In the genomic region with DNA sequence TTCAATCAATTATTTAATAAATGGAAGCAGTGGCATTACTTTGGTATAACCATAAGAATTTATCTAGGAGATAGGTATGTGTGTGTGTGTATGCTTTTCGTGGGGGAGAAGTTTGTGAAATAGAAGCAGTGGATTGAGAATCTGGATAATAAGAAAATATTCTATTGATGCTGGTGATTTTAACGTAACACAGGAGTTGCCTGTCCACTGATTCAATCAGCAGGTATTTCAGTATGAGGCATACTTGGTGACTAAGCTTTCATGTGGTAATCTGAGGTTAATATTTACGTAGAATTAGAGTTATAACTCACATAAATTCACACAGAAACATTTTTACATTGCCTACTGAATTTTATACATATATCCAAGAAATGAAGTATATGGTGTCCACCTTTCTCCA, we compare ENCODE assay signal across 20 cellular contexts.
DNase-seq lines count a peak whose midpoint lies in the region; FAIRE-seq and TF ChIP-seq lines count a peak whose summit lies in the region.
"Had no signal": no experiment of that assay in that cellular context is flagged by ENCODE, and none has a peak within 500 bp of the region (broad histone marks: within the 10 kb centered on the region; RNA-seq: fewer than 3 reads in every experiment).

No MANE protein-coding gene starts in this region.

- H3K4me3 ChIP-seq in bronchial epithelial cell (ENCODE audit: low read depth, low read length) = no peak overlapping the region
- no peak overlapping the region for H3K4me3 ChIP-seq in CD4-positive, alpha-beta memory T cell (ENCODE audit: low read length in 2 of 2)
- H3K4me3 ChIP-seq: HAP-1, K562, SK-N-MC had no signal

- H3K36me3 Mint-ChIP-seq in CD4-positive, alpha-beta memory T cell = no peaks in the 10 kb centered on the region
- H3K36me3 Mint-ChIP-seq: CD14-positive monocyte had no signal

- H3K27me3 ChIP-seq in bronchial epithelial cell (ENCODE audit: control insufficient read depth, insufficient read depth, low read length) = no peaks in the 10 kb centered on the region
- H3K27me3 ChIP-seq in CD4-positive, alpha-beta memory T cell (ENCODE audit: insufficient read depth, low read length) = no peaks in the 10 kb centered on the region

- CTCF ChIA-PET in CD4-positive, alpha-beta memory T cell (lab: Charles Lee; ENCODE audit: partially characterized antibody) = no interaction called here

- no peaks in the 10 kb centered on the region for H3K4me1 Mint-ChIP-seq in CD4-positive, alpha-beta memory T cell
- H3K4me1 Mint-ChIP-seq: CD14-positive monocyte had no signal

- POLR2A ChIA-PET in CD4-positive, alpha-beta memory T cell (lab: Charles Lee; ENCODE audit: partially characterized antibody) = no interaction called here

- no peaks in the 10 kb centered on the region for H3K4me1 ChIP-seq in CD4-positive, alpha-beta memory T cell (ENCODE audit: insufficient read depth, low read length)
- H3K4me1 ChIP-seq: Caco-2, HAP-1 had no signal

- peaks cover 0 to 6% of the 10 kb centered on the region in 2 donors for H3K9me3 ChIP-seq in CD4-positive, alpha-beta memory T cell (ENCODE audit: control insufficient read depth in 1 of 2, low read length in 2 of 2)
- H3K9me3 ChIP-seq: Caco-2, HAP-1 had no signal

- peaks cover 2 to 18% (median 8%) of the 10 kb centered on the region in 8 donors for H3K9me3 Mint-ChIP-seq in CD4-positive, alpha-beta memory T cell

- in situ Hi-C loops in ACHN (cut with HindIII; ENCODE audit: low pct_ligation_motif_present, low pct_unique_long_range_greater_than_20kb, low sequenced_read_pairs) = no loop called here

- FAIRE-seq in RCC 7860 (lab: Jason Lieb, UNC) (peak; percentile 93), bronchial epithelial cell (lab: Jason Lieb, UNC) (no peak)

- no peaks in the 10 kb centered on the region for H3K36me3 ChIP-seq in bronchial epithelial cell (ENCODE audit: control insufficient read depth, insufficient read depth, low read length)
- H3K36me3 ChIP-seq in CD4-positive, alpha-beta memory T cell (ENCODE audit: insufficient read depth, low read length) = no peaks in the 10 kb centered on the region
- H3K36me3 ChIP-seq: HAP-1 had no signal

- intact Hi-C loops in CD4-positive, alpha-beta memory T cell (cut with micrococcal nuclease) = no loop called here

- H3K27me3 Mint-ChIP-seq in CD4-positive, alpha-beta memory T cell = no peaks in the 10 kb centered on the region

- no peak overlapping the region for H3K4me3 Mint-ChIP-seq in CD4-positive, alpha-beta memory T cell
- H3K4me3 Mint-ChIP-seq: CD14-positive monocyte had no signal

- H3K27ac Mint-ChIP-seq in CD4-positive, alpha-beta memory T cell = no peak overlapping the region
- H3K27ac Mint-ChIP-seq: CD14-positive monocyte had no signal

- DNase-seq in ACHN (peak; percentile 84), RCC 7860 (ENCODE audit: low spot score) (peak; percentile 74), bronchial epithelial cell (ENCODE audit: low read depth) (peak; percentile 57), kidney tubule cell (ENCODE audit: low spot score) (peak; percentile 82), Ammon's horn (ENCODE audit: low spot score) (no peak)
- DNase-seq in CD4-positive, alpha-beta memory T cell = no peak
- no peak for DNase-seq in activated T-cell treated with anti-CD3 and anti-CD28 coated beads, Interleukin-2, amount 50 U/mL, for 48 hours
- DNase-seq in stimulated activated CD4-positive, alpha-beta T cell treated with anti-CD3 and anti-CD28 coated beads, Interleukin-1b, Interleukin-23, amount 100 ng/mL, for 48 hours = no peak
- DNase-seq: Caco-2, EL, NCI-H1436, NCI-H2029, NCI-H2171, NCI-H446 treated with DMSO at 0.1 percent for 48 hours, NCI-H748 treated with DMSO at 0.1 percent for 48 hours had no signal

- TF ChIP-seq CTCF in bronchial epithelial cell (IDR thresholded peaks at IDR 0.05; ENCODE audit: insufficient read depth, low read length, severe bottlenecking) = no peak

- H3K27ac ChIP-seq in CD4-positive, alpha-beta memory T cell (ENCODE audit: low read depth, low read length) = no peak overlapping the region
- H3K27ac ChIP-seq: HL-60, SK-N-MC had no signal

Comparison
In these comparisons a context has a peak if more than half of its experiments do, and no peak if none do; other contexts are left out.
1. DNase-seq: peak in ACHN (single experiment), RCC 7860 (single experiment), bronchial epithelial cell (single experiment) and kidney tubule cell (single experiment); none in Ammon's horn (single experiment), CD4-positive, alpha-beta memory T cell (0 of 5), activated T-cell treated with anti-CD3 and anti-CD28 coated beads, Interleukin-2, amount 50 U/mL, for 48 hours (0 of 2) and stimulated activated CD4-positive, alpha-beta T cell treated with anti-CD3 and anti-CD28 coated beads, Interleukin-1b, Interleukin-23, amount 100 ng/mL, for 48 hours (single experiment).